ENCODE assay signal across 12 cellular contexts in the genomic region with DNA sequence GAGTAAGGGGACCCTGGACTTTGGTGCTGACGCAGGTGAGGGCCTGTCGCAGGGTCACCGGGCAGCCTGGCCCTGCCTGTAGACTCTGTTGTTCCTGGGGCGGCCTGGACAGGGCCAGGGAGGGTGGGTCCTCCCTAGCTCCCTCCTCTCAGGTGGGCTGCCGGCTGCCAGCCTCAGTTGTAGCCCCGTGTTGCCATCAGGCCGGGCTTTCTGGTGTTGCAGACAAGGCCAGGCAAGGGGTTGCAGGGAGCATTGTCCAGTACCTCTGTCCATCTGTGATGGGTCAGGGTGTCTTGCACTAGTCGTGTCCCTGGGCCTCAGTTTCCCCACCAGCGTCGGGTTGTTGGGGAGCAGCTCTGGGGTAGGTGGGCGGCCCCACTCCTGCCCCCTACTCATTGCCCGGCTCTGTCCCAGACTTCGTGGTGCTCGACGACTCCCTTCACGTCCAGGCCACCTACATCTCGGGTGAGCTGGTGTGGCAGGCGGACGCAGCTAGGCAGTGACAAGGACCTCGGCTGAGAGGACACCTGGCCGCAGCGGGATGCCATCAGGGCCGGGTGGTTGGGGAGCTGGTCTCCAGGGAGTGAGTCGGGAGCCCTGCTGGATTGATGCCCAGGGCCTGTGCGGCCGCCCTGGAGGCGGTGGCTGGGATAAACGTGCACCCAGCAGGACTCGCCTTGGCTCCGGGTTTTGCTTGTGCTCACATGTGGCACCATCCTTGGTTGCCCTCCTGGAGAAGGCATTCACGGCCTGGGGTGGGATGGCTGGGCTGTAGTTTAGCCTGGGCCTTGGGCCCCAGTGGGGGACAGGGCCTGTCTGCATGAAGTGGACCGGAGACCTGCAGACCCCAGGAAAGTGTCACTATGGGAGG. TPM values are rescaled to one million over a fixed set of nuclear protein-coding genes. Genes with fewer than 3 reads are reported as not detected.
DNase-seq lines count a peak whose midpoint lies in the region; ATAC-seq and TF ChIP-seq lines count a peak whose summit lies in the region.
"Had no signal": no experiment of that assay in that cellular context is flagged by ENCODE, and none has a peak within 500 bp of the region (broad histone marks: within the 10 kb centered on the region; RNA-seq: fewer than 3 reads in every experiment).

No MANE protein-coding gene starts in this region.

- H3K27me3 ChIP-seq in foreskin keratinocyte = no peaks in the 10 kb centered on the region
- H3K27me3 ChIP-seq: colonic mucosa, testis had no signal

- H3K27me3 Mint-ChIP-seq in progenitor cell of endocrine pancreas = no peaks in the 10 kb centered on the region
- no peaks in the 10 kb centered on the region for H3K27me3 Mint-ChIP-seq in activated T-helper 1 cell treated with anti-CD3 and anti-CD28 coated beads, Interleukin-12 subunit alpha, Interleukin-12 subunit beta, Interleukin-2, Interleukin-4 antibody, amounts not matched to agents 30 ng/mL and 10 ng/mL and 1 ng/mL, durations not matched to agents 14 hours and 24 hours and 36 hours (ENCODE audit: insufficient read depth)

- H3K27ac Mint-ChIP-seq in progenitor cell of endocrine pancreas = no peak overlapping the region
- H3K27ac Mint-ChIP-seq in activated T-helper 1 cell treated with anti-CD3 and anti-CD28 coated beads, Interleukin-12 subunit alpha, Interleukin-12 subunit beta, Interleukin-2, Interleukin-4 antibody, amounts not matched to agents 30 ng/mL and 10 ng/mL and 1 ng/mL, durations not matched to agents 14 hours and 24 hours and 36 hours = no peak overlapping the region

- no peak overlapping the region for H3K27ac ChIP-seq in foreskin keratinocyte
- H3K27ac ChIP-seq: colonic mucosa, testis had no signal

- no peak overlapping the region for H3K4me3 Mint-ChIP-seq in progenitor cell of endocrine pancreas (ENCODE audit: low read depth)
- H3K4me3 Mint-ChIP-seq in activated T-helper 1 cell treated with anti-CD3 and anti-CD28 coated beads, Interleukin-12 subunit alpha, Interleukin-12 subunit beta, Interleukin-2, Interleukin-4 antibody, amounts not matched to agents 30 ng/mL and 10 ng/mL and 1 ng/mL, durations not matched to agents 14 hours and 24 hours and 36 hours = no peak overlapping the region

- ATAC-seq in foreskin keratinocyte = no peak
- ATAC-seq in GM18873 (IDR thresholded peaks at IDR 0.05; ENCODE audit: low FRiP score, unreplicated experiment) = no peak

- H3K9me3 Mint-ChIP-seq in progenitor cell of endocrine pancreas (ENCODE audit: low read depth) = no peaks in the 10 kb centered on the region
- no peaks in the 10 kb centered on the region for H3K9me3 Mint-ChIP-seq in activated T-helper 1 cell treated with anti-CD3 and anti-CD28 coated beads, Interleukin-12 subunit alpha, Interleukin-12 subunit beta, Interleukin-2, Interleukin-4 antibody, amounts not matched to agents 30 ng/mL and 10 ng/mL and 1 ng/mL, durations not matched to agents 14 hours and 24 hours and 36 hours

- TF ChIP-seq CTCF in foreskin keratinocyte (conservative IDR thresholded peaks at IDR 0.05) = peak; percentile 17
- TF ChIP-seq CTCF in progenitor cell of endocrine pancreas (IDR thresholded peaks at IDR 0.05; ENCODE audit: unreplicated experiment) = peak; percentile 21

- peaks cover 8% of the 10 kb centered on the region for H3K4me1 Mint-ChIP-seq in progenitor cell of endocrine pancreas (ENCODE audit: low read depth)
- peaks cover 12% of the 10 kb centered on the region for H3K4me1 Mint-ChIP-seq in activated T-helper 1 cell treated with anti-CD3 and anti-CD28 coated beads, Interleukin-12 subunit alpha, Interleukin-12 subunit beta, Interleukin-2, Interleukin-4 antibody, amounts not matched to agents 30 ng/mL and 10 ng/mL and 1 ng/mL, durations not matched to agents 14 hours and 24 hours and 36 hours (ENCODE audit: low read depth)

- H3K4me1 ChIP-seq in foreskin keratinocyte = no peaks in the 10 kb centered on the region
- H3K4me1 ChIP-seq: testis had no signal

- DNase-seq in DMS 273 (lab: John Stamatoyannopoulos, UW; ENCODE audit: unreplicated experiment) (peak; percentile 68), DMS 273 treated with DMSO at 0.1 percent for 48 hours (lab: John Stamatoyannopoulos, UW) (no peak), NCI-H69 (lab: John Stamatoyannopoulos, UW) (peak; percentile 22), foreskin keratinocyte (no peak), progenitor cell of endocrine pancreas (ENCODE audit: low spot score, unreplicated experiment) (no peak), UCSD-AML1 (lab: John Stamatoyannopoulos, UW; ENCODE audit: unreplicated experiment) (no peak)
- no peak for DNase-seq in activated T-helper 1 cell treated with anti-CD3 and anti-CD28 coated beads, Interleukin-12 subunit alpha, Interleukin-12 subunit beta, Interleukin-2, Interleukin-4 antibody, amounts not matched to agents 30 ng/mL and 10 ng/mL and 1 ng/mL, durations not matched to agents 14 hours and 24 hours and 36 hours (ENCODE audit: low spot score)
- DNase-seq: colonic mucosa, NCI-H1092, testis had no signal

- H3K36me3 Mint-ChIP-seq in progenitor cell of endocrine pancreas (ENCODE audit: insufficient read depth) = peaks cover 3% of the 10 kb centered on the region
- H3K36me3 Mint-ChIP-seq in activated T-helper 1 cell treated with anti-CD3 and anti-CD28 coated beads, Interleukin-12 subunit alpha, Interleukin-12 subunit beta, Interleukin-2, Interleukin-4 antibody, amounts not matched to agents 30 ng/mL and 10 ng/mL and 1 ng/mL, durations not matched to agents 14 hours and 24 hours and 36 hours (ENCODE audit: low read depth) = peaks cover 7% of the 10 kb centered on the region

- intact Hi-C loops in activated T-helper 1 cell treated with anti-CD3 and anti-CD28 coated beads, Interleukin-12 subunit alpha, Interleukin-12 subunit beta, Interleukin-2, Interleukin-4 antibody, amounts not matched to agents 30 ng/mL and 10 ng/mL and 1 ng/mL, durations not matched to agents 14 hours and 24 hours and 36 hours (cut with micrococcal nuclease) = no loop called here

RNA-seq across cellular contexts. Expression of gene CEMP1, which starts 1.9 kb away (rescaled TPM):
- total RNA-seq in foreskin keratinocyte (not detected in 2 replicates), progenitor cell of endocrine pancreas (0.58 and 0.62 TPM in 2 replicates)
- not detected in 2 replicates for polyA plus RNA-seq in foreskin keratinocyte
- total RNA-seq in activated T-helper 1 cell treated with anti-CD3 and anti-CD28 coated beads, Interleukin-12 subunit alpha, Interleukin-12 subunit beta, Interleukin-2, Interleukin-4 antibody, amounts not matched to agents 30 ng/mL and 10 ng/mL and 1 ng/mL, durations not matched to agents 14 hours and 24 hours and 36 hours = 0.23 and 0.49 TPM in 2 replicates
- total RNA-seq: skeletal muscle tissue had no signal

RNA-seq across cellular contexts. Expression of gene PDPK1, which starts 8.5 kb away (rescaled TPM):
- 17.6 and 19.4 TPM in 2 replicates for total RNA-seq in foreskin keratinocyte
- 4.2 and 4.7 TPM in 2 replicates for polyA plus RNA-seq in foreskin keratinocyte
- total RNA-seq in progenitor cell of endocrine pancreas = 45.0 and 45.1 TPM in 2 replicates
- 50.8 and 60.2 TPM in 2 replicates for total RNA-seq in activated T-helper 1 cell treated with anti-CD3 and anti-CD28 coated beads, Interleukin-12 subunit alpha, Interleukin-12 subunit beta, Interleukin-2, Interleukin-4 antibody, amounts not matched to agents 30 ng/mL and 10 ng/mL and 1 ng/mL, durations not matched to agents 14 hours and 24 hours and 36 hours

RNA-seq across cellular contexts. Expression of gene AMDHD2, which starts 9.1 kb away (rescaled TPM):
- total RNA-seq in foreskin keratinocyte (19.0 and 20.5 TPM in 2 replicates), progenitor cell of endocrine pancreas (38.7 and 40.8 TPM in 2 replicates)
- 17.5 and 20.7 TPM in 2 replicates for polyA plus RNA-seq in foreskin keratinocyte
- 32.4 and 38.3 TPM in 2 replicates for total RNA-seq in activated T-helper 1 cell treated with anti-CD3 and anti-CD28 coated beads, Interleukin-12 subunit alpha, Interleukin-12 subunit beta, Interleukin-2, Interleukin-4 antibody, amounts not matched to agents 30 ng/mL and 10 ng/mL and 1 ng/mL, durations not matched to agents 14 hours and 24 hours and 36 hours

RNA-seq across cellular contexts. Expression of gene ATP6V0C, which starts 15.5 kb away (rescaled TPM):
- total RNA-seq in foreskin keratinocyte (69.8 and 73.3 TPM in 2 replicates), progenitor cell of endocrine pancreas (158 and 169 TPM in 2 replicates)
- 213 and 228 TPM in 2 replicates for polyA plus RNA-seq in foreskin keratinocyte
- total RNA-seq in activated T-helper 1 cell treated with anti-CD3 and anti-CD28 coated beads, Interleukin-12 subunit alpha, Interleukin-12 subunit beta, Interleukin-2, Interleukin-4 antibody, amounts not matched to agents 30 ng/mL and 10 ng/mL and 1 ng/mL, durations not matched to agents 14 hours and 24 hours and 36 hours = 117 and 119 TPM in 2 replicates

RNA-seq across cellular contexts. Expression of gene TBC1D24, which starts 54.4 kb away (rescaled TPM):
- total RNA-seq in foreskin keratinocyte = 7.7 and 7.8 TPM in 2 replicates
- polyA plus RNA-seq in foreskin keratinocyte = 2.5 and 2.9 TPM in 2 replicates
- total RNA-seq in progenitor cell of endocrine pancreas = 23.3 and 23.8 TPM in 2 replicates
- 19.6 and 24.6 TPM in 2 replicates for total RNA-seq in activated T-helper 1 cell treated with anti-CD3 and anti-CD28 coated beads, Interleukin-12 subunit alpha, Interleukin-12 subunit beta, Interleukin-2, Interleukin-4 antibody, amounts not matched to agents 30 ng/mL and 10 ng/mL and 1 ng/mL, durations not matched to agents 14 hours and 24 hours and 36 hours

Comparison
In these comparisons a context has a peak if more than half of its experiments do, and no peak if none do; other contexts are left out.
1. DNase-seq: peak in DMS 273 (single experiment) and NCI-H69 (single experiment); none in DMS 273 treated with DMSO at 0.1 percent for 48 hours (single experiment), foreskin keratinocyte (0 of 2), progenitor cell of endocrine pancreas (single experiment), UCSD-AML1 (single experiment) and activated T-helper 1 cell treated with anti-CD3 and anti-CD28 coated beads, Interleukin-12 subunit alpha, Interleukin-12 subunit beta, Interleukin-2, Interleukin-4 antibody, amounts not matched to agents 30 ng/mL and 10 ng/mL and 1 ng/mL, durations not matched to agents 14 hours and 24 hours and 36 hours (single experiment).